8 cellular contexts compared by ENCODE assay signal in the genomic region with DNA sequence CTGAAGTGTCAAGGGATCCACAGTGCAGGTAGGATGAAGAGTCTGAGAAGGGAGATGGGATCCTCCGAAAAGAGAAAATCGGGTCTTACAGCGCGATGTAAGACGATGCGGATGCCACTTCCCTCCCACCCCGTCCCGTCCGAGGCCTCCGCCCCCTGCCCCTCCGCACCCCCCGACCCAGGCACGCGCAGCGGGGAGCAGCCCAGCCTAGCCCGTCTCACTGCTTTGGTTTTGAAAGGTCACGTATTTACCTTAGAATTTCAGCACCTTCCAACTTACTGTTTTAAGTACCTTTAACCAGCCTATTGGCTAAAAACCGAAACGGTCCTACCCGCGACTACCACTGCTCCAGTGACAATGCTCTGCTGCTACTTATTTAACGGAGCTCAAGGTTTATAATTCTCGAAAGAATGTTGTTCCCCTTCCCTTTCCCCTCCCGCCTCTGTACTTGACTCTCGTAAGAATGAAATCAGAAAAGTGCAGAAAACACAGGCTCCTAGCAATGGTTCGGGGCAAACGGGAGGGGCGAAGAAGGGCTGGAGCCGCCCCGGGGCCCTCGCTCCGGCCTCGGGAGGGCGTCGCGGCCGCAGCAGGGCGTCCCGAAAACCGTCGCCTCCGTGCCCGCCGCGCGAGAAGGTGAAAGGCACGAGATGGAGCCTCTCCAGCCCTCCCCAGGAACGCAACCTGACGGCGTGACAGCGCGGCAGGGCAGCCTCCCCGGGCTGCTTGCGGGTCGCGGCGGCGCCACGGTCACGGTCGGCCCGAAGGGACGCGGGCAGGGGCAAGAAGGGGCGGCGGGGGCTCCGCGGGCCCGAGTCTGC. TPM values are rescaled to one million over a fixed set of nuclear protein-coding genes. Genes with fewer than 3 reads are reported as not detected.
A peak's percentile ranks its signal among the peaks of the same experiment; 100 is the strongest.
DNase-seq lines count a peak whose midpoint lies in the region; ATAC-seq, FAIRE-seq and TF ChIP-seq lines count a peak whose summit lies in the region.

No MANE protein-coding gene starts in this region.

- H3K9me3 ChIP-seq in AG04450 (ENCODE audit: control insufficient read depth, insufficient read depth, low read length) (no peaks in the 10 kb centered on the region), PC-3 (ENCODE audit: low read length) (no peaks in the 10 kb centered on the region), neutrophil (no peaks in the 10 kb centered on the region)

- H3K4me1 ChIP-seq in PC-3 (ENCODE audit: insufficient read depth, low read length): no peaks in the 10 kb centered on the region; the same call in 1 of the 2 replicates
- H3K4me1 ChIP-seq in neutrophil (ENCODE audit: control insufficient read depth in 1 of 2, insufficient read depth in 1 of 2, low read depth in 1 of 2, low read length in 1 of 2): peaks cover 28 to 30% of the 10 kb centered on the region in 2 experiments

- no peaks in the 10 kb centered on the region for H4K20me1 ChIP-seq in PC-3 (ENCODE audit: low read length)

- POLR2A ChIA-PET in AG04450 (lab: Yijun Ruan, JAX): interaction anchor here (0.8 to 2.9 kb wide), 5 partner anchors 12 to 751 kb away, joined by 3 to 64 read pairs (median 5); partner anchors contain the start of genes DNAJC28, DONSON, SON and SYNJ1
- POLR2A ChIA-PET in PC-3 (lab: Charles Lee; ENCODE audit: unreplicated experiment): interaction anchor here (0.6 to 2.5 kb wide), 7 partner anchors 12 to 1742 kb away, joined by 3 to 29 read pairs (median 4); partner anchors contain the start of genes DNAJC28 and DONSON

- FAIRE-seq in frontal cortex (lab: Jason Lieb, UNC): no peak
- no peak for FAIRE-seq in urothelium cell line (lab: Jason Lieb, UNC)

- H3K27me3 ChIP-seq in AG04450 (ENCODE audit: control insufficient read depth, insufficient read depth, low read length) (no peaks in the 10 kb centered on the region), PC-3 (ENCODE audit: low read length) (no peaks in the 10 kb centered on the region), neutrophil (no peaks in the 10 kb centered on the region)

- H3K27ac ChIP-seq in AG04450 (ENCODE audit: low read depth, low read length) (peak overlapping the region; percentile 77), PC-3 (ENCODE audit: low read length) (peak overlapping the region; percentile 67), neutrophil (peak overlapping the region; percentile 94)

- H2AFZ ChIP-seq in PC-3 (ENCODE audit: low read length): peak overlapping the region; percentile 45

- ATAC-seq in GM18868 (IDR thresholded peaks at IDR 0.05; ENCODE audit: unreplicated experiment): peak; percentile 15
- ATAC-seq in HG03097 (IDR thresholded peaks at IDR 0.05; ENCODE audit: low FRiP score, unreplicated experiment): peak; percentile 21
- ATAC-seq in PC-3: peak; percentile 10

- H3K36me3 ChIP-seq in PC-3 (ENCODE audit: low read depth, low read length): no peaks in the 10 kb centered on the region
- H3K36me3 ChIP-seq in neutrophil: no peaks in the 10 kb centered on the region

- H3K9me2 ChIP-seq in PC-3 (replicated peaks; ENCODE audit: low read length): no peaks in the 10 kb centered on the region

- no TSS peak for BruUV-seq in PC-3 (replicated peaks; lab: Mats Ljungman, UMichigan)

- H3K79me2 ChIP-seq in PC-3 (ENCODE audit: low read length): peaks cover 19% of the 10 kb centered on the region

- no peaks in the 10 kb centered on the region for H3F3A ChIP-seq in PC-3 (ENCODE audit: low read length, unreplicated experiment)

- H3K4me2 ChIP-seq in PC-3 (ENCODE audit: low read length): peak overlapping the region; percentile 86

- H3K9ac ChIP-seq in PC-3 (ENCODE audit: low read length): peak overlapping the region; percentile 90

- peak overlapping the region; percentile 77 for H3K4me3 ChIP-seq in AG04450 (ENCODE audit: low read depth, low read length)
- peak overlapping the region; percentile 79 for H3K4me3 ChIP-seq in PC-3 (ENCODE audit: low read length)
- H3K4me3 ChIP-seq in neutrophil (ENCODE audit: low read depth in 1 of 2, low read length in 1 of 2): peak overlapping the region; percentile 69 to 97

- intact Hi-C loops in PC-3 (cut with micrococcal nuclease): loop anchor here (1.0 to 2.0 kb wide), 2 partner anchors 28 to 110 kb away; partner anchors contain the start of gene DONSON

- DNase-seq in AG04450 (ENCODE audit: low read depth, low spot score) (no peak), PC-3 (peak; percentile 33), activated gamma-delta T cell treated with Interleukin-2 at 50 U/mL for 16 hours (peak; percentile 36), frontal cortex (ENCODE audit: low spot score in 2 of 2) (peak; percentile 37 to 54), urothelium cell line (ENCODE audit: low spot score) (peak; percentile 45)

- CTCF ChIA-PET in AG04450 (lab: Charles Lee): interaction anchor here (0.6 to 1.8 kb wide), 6 partner anchors 10 to 485 kb away, joined by 3 to 17 read pairs (median 4); no protein-coding TSS in a partner anchor
- CTCF ChIA-PET in PC-3 (lab: Charles Lee): interaction anchor here (1.1 to 2.4 kb wide), 7 partner anchors 12 to 279 kb away, joined by 3 to 19 read pairs (median 14); partner anchors contain the start of gene DNAJC28

- TF ChIP-seq CTCF in AG04450 (IDR thresholded peaks at IDR 0.05; ENCODE audit: low read depth, low read length): 0 out of 2 replicates have a peak, but pooled peaks have one; percentile 10
- TF ChIP-seq CTCF in PC-3 (conservative IDR thresholded peaks at IDR 0.05; ENCODE audit: low read depth, low read length): peak; percentile 34; the same call in 1 of the 2 replicates
- TF ChIP-seq CTCF in neutrophil (IDR thresholded peaks at IDR 0.05): peak; percentile 29

RNA-seq across cellular contexts. Expression of gene TMEM50B, which starts 0.7 kb away (rescaled TPM):
- polyA plus RNA-seq in AG04450 (2011; rRNA removed): 24.4 and 33.8 TPM in 2 replicates
- polyA minus RNA-seq in AG04450 (2011; rRNA and poly(A)+ RNA removed): 4.6 and 11.5 TPM in 2 replicates
- total RNA-seq in PC-3 (2014; rRNA removed) (21.5 and 25.5 TPM in 2 replicates), frontal cortex (46.9 TPM)

RNA-seq across cellular contexts. Expression of gene DNAJC28, which starts 12.4 kb away (rescaled TPM):
- polyA plus RNA-seq in AG04450 (2011; rRNA removed): 1.3 and 1.9 TPM in 2 replicates
- polyA minus RNA-seq in AG04450 (2011; rRNA and poly(A)+ RNA removed): 0.69 and 0.78 TPM in 2 replicates
- total RNA-seq in PC-3 (2014; rRNA removed) (0.29 and 0.44 TPM in 2 replicates), frontal cortex (6.5 TPM)
